1 cellular context compared by ENCODE assay signal in genomic region chr2:232869138-232870001, GRCh38.
TF ChIP-seq lines count a peak whose summit lies in the region.

No MANE protein-coding gene starts in this region.

TF ChIP-seq in K562, 482 proteins besides CTCF, POLR2A, EP300 and RAD21:
- TF ChIP-seq E2F6 (IDR thresholded peaks at IDR 0.05; ENCODE audit: borderline replicate concordance in 1 of 2, extremely low read depth in 1 of 2, insufficient read depth in 1 of 2, insufficient read length in 1 of 2, low read depth in 1 of 2, low read length in 1 of 2, poor library complexity in 1 of 2, severe bottlenecking in 1 of 2) (peak in 1 of 2 experiments; percentile 27), ZNF174 (CRISPR knock-in tag; IDR thresholded peaks at IDR 0.05) (no peak), ZBTB9 (CRISPR knock-in tag; IDR thresholded peaks at IDR 0.05) (no peak)
